Comparison of ENCODE assay signal across 20 cellular contexts in genomic region chr1:170196490-170196889, GRCh38. TPM values are rescaled to one million over a fixed set of nuclear protein-coding genes. Genes with fewer than 3 reads are reported as not detected.
"Had no signal": no experiment of that assay in that cellular context is flagged by ENCODE, and none has a peak within 500 bp of the region (broad histone marks: within the 10 kb centered on the region; RNA-seq: fewer than 3 reads in every experiment).

No MANE protein-coding gene starts in this region.

- DNase-seq: activated CD4-positive, alpha-beta T cell treated with anti-CD3 and anti-CD28 coated beads, Interleukin-2, amount 50 U/mL, for 1 hour; activated CD4-positive, CD25-positive, alpha-beta regulatory T cell treated with anti-CD3 and anti-CD28 coated beads, Interleukin-2, amount 50 U/mL, for 72 hours; activated CD8-positive, alpha-beta memory T cell treated with anti-CD3 and anti-CD28 coated beads for 24 hours; activated CD8-positive, alpha-beta memory T cell treated with anti-CD3 and anti-CD28 coated beads, Interleukin-2, amount 50 U/mL, for 48 hours; activated gamma-delta T cell; activated T-cell treated with anti-CD3 and anti-CD28 coated beads, Interleukin-2, amount 50 U/mL, for 72 hours; effector CD4-positive, alpha-beta T cell; gastrocnemius medialis; heart left ventricle; left ventricle myocardium inferior; occipital lobe; retina; stimulated activated CD4-positive, alpha-beta T cell treated with anti-CD3 and anti-CD28 coated beads, Interleukin-2, amount 100 ng/mL, for 24 hours; stimulated activated naive CD8-positive, alpha-beta T cell treated with anti-CD3 and anti-CD28 coated beads, Interleukin-15, Interleukin-2, amounts not matched to agents 100 U/mL and 50 U/mL, for 24 hours; substantia nigra had no signal

- H3K27me3 ChIP-seq: adrenal gland, gastrocnemius medialis, heart left ventricle, tibial nerve, vagina had no signal

- H3K4me3 ChIP-seq: adrenal gland, gastrocnemius medialis, heart left ventricle, left ventricle myocardium inferior, tibial nerve, vagina had no signal

- H3K27ac ChIP-seq: adrenal gland, gastrocnemius medialis, heart left ventricle, left ventricle myocardium inferior, tibial nerve, vagina, VCaP had no signal

- H3K36me3 ChIP-seq: adrenal gland, gastrocnemius medialis, heart left ventricle, left ventricle myocardium inferior, tibial nerve, vagina had no signal

RNA-seq across cellular contexts. Expression of gene NTMT2, which starts 50.7 kb away (rescaled TPM):
- polyA plus RNA-seq: adrenal gland, esophagus had no signal
